8 cellular contexts compared by ENCODE assay signal in genomic region chr13:23579072-23579885, GRCh38. TPM values are rescaled to one million over a fixed set of nuclear protein-coding genes. Genes with fewer than 3 reads are reported as not detected.
DNase-seq lines count a peak whose midpoint lies in the region; ATAC-seq and TF ChIP-seq lines count a peak whose summit lies in the region.

No MANE protein-coding gene starts in this region.

- ATAC-seq in activated naive CD8-positive, alpha-beta T cell treated with anti-CD3 and anti-CD28 coated beads, Interleukin-2, amount 10 ng/mL, durations not matched to agents 7 days and 5 days (ENCODE audit: low read depth), result peak; percentile 88

- peak overlapping the region; percentile 53 to 82 (median 60) for H3K4me3 ChIP-seq in transverse colon

- H3K27me3 ChIP-seq in transverse colon, result peaks cover 33% of the 10 kb centered on the region

- DNase-seq in GDM1 (lab: John Stamatoyannopoulos, UW) (peak; percentile 71), GOT3 (lab: John Stamatoyannopoulos, UW) (peak; percentile 36), LoVo (ENCODE audit: low spot score) (peak; percentile 89), SKM-1 treated with dmso at 0.1 percent for 144 hours (lab: John Stamatoyannopoulos, UW; ENCODE audit: unreplicated experiment) (peak; percentile 67), cardiac septum (ENCODE audit: low spot score) (peak; percentile 98), pons (ENCODE audit: low spot score) (peak; percentile 69), transverse colon (peak; percentile 92)
- peak; percentile 95 for DNase-seq in activated naive CD8-positive, alpha-beta T cell treated with anti-CD3 and anti-CD28 coated beads, Interleukin-2, amount 10 ng/mL, durations not matched to agents 7 days and 5 days

- H3K27ac Mint-ChIP-seq in activated naive CD8-positive, alpha-beta T cell treated with anti-CD3 and anti-CD28 coated beads, Interleukin-2, amount 10 ng/mL, durations not matched to agents 7 days and 5 days, result no peak overlapping the region

- in situ Hi-C loops in transverse colon (cut with MboI; ENCODE audit: low pct_ligation_motif_present in 1 of 4, low pct_unique_long_range_greater_than_20kb in 1 of 4, low sequenced_read_pairs in 3 of 4), result no loop called here

- H3K4me1 Mint-ChIP-seq in activated naive CD8-positive, alpha-beta T cell treated with anti-CD3 and anti-CD28 coated beads, Interleukin-2, amount 10 ng/mL, durations not matched to agents 7 days and 5 days, result peaks cover 6% of the 10 kb centered on the region

- no peaks in the 10 kb centered on the region for H3K36me3 Mint-ChIP-seq in activated naive CD8-positive, alpha-beta T cell treated with anti-CD3 and anti-CD28 coated beads, Interleukin-2, amount 10 ng/mL, durations not matched to agents 7 days and 5 days

- WGBS in transverse colon (ENCODE audit: low coverage in 1 of 2), 2 donors, result 2% methylated on average over 61 of the region's 79 CpGs; no CpG with 5 or more reads in 1 of the 2 donors

- peak overlapping the region; percentile 68 for H3K4me3 Mint-ChIP-seq in activated naive CD8-positive, alpha-beta T cell treated with anti-CD3 and anti-CD28 coated beads, Interleukin-2, amount 10 ng/mL, durations not matched to agents 7 days and 5 days

- H3K9me3 Mint-ChIP-seq in activated naive CD8-positive, alpha-beta T cell treated with anti-CD3 and anti-CD28 coated beads, Interleukin-2, amount 10 ng/mL, durations not matched to agents 7 days and 5 days, result no peaks in the 10 kb centered on the region

- no peak for TF ChIP-seq CTCF in transverse colon (IDR thresholded peaks at IDR 0.05)

- no peaks in the 10 kb centered on the region for H3K9me3 ChIP-seq in transverse colon

- intact Hi-C loops in cardiac septum (cut with DNase I), result no loop called here
- intact Hi-C loops in transverse colon (cut with DNase I; ENCODE audit: low total_unique reads), result no loop called here

- H3K27ac ChIP-seq in transverse colon, result peak overlapping the region; percentile 66 to 76 (median 74)

- no peaks in the 10 kb centered on the region for H3K36me3 ChIP-seq in transverse colon

- peaks cover 45% of the 10 kb centered on the region for H3K27me3 Mint-ChIP-seq in activated naive CD8-positive, alpha-beta T cell treated with anti-CD3 and anti-CD28 coated beads, Interleukin-2, amount 10 ng/mL, durations not matched to agents 7 days and 5 days

- TF ChIP-seq EP300 in transverse colon (IDR thresholded peaks at IDR 0.05; ENCODE audit: low read depth), result no peak

- peaks cover 0 to 12% (median 4%) of the 10 kb centered on the region in 4 donors for H3K4me1 ChIP-seq in transverse colon

- POLR2A ChIA-PET in activated naive CD8-positive, alpha-beta T cell treated with anti-CD3 and anti-CD28 coated beads, Interleukin-2, amount 10 ng/mL, durations not matched to agents 7 days and 5 days (lab: Charles Lee), result no interaction called here

- TF ChIP-seq POLR2A in transverse colon (IDR thresholded peaks at IDR 0.05), result no peak

RNA-seq across cellular contexts. Expression of gene TNFRSF19, which starts 9.1 kb away (rescaled TPM):
- total RNA-seq in activated naive CD8-positive, alpha-beta T cell treated with anti-CD3 and anti-CD28 coated beads, Interleukin-2, amount 10 ng/mL, durations not matched to agents 7 days and 5 days, result not detected
- total RNA-seq in cardiac septum, result 20.0 TPM
- 1 to 10 TPM in 1 of 4 donors, under 1 TPM in 2, not detected in 1; 0.80 to 1.3 (median 0.96) TPM for total RNA-seq in transverse colon

Comparison
In these comparisons a context has a peak if more than half of its experiments do, and no peak if none do; other contexts are left out.
1. Peak in every context shown above with its lines: DNase-seq, ATAC-seq, H3K4me3 ChIP-seq and H3K27ac ChIP-seq.
2. DNase-seq: peak in every context shown above with its lines; median percentile 98 in cardiac septum; 95 in activated naive CD8-positive, alpha-beta T cell treated with anti-CD3 and anti-CD28 coated beads, Interleukin-2, amount 10 ng/mL, durations not matched to agents 7 days and 5 days; 92 in transverse colon; 89 in LoVo; 71 in GDM1; 69 in pons; 67 in SKM-1 treated with dmso at 0.1 percent for 144 hours; 36 in GOT3.